Comparison of ENCODE assay signal across 19 cellular contexts in genomic region chr19:45294291-45295029, GRCh38. TPM values are rescaled to one million over a fixed set of nuclear protein-coding genes. Genes with fewer than 3 reads are reported as not detected.
DNase-seq lines count a peak whose midpoint lies in the region; ATAC-seq and TF ChIP-seq lines count a peak whose summit lies in the region.
"Had no signal": no experiment of that assay in that cellular context is flagged by ENCODE, and none has a peak within 500 bp of the region (broad histone marks: within the 10 kb centered on the region; RNA-seq: fewer than 3 reads in every experiment).

No MANE protein-coding gene starts in this region.

- intact Hi-C loops in Caco-2 (cut with micrococcal nuclease; ENCODE audit: unreplicated experiment): no loop called here

- ATAC-seq in left lobe of liver: peak; percentile 76
- ATAC-seq in HG03159 (IDR thresholded peaks at IDR 0.05; ENCODE audit: unreplicated experiment): no peak

- no peaks in the 10 kb centered on the region for H3K27me3 Mint-ChIP-seq in Caco-2 (ENCODE audit: insufficient read depth, unreplicated experiment)

- CTCF ChIA-PET in Caco-2 (lab: Charles Lee): no interaction called here

- H3K36me3 Mint-ChIP-seq in Caco-2 (ENCODE audit: insufficient read depth, unreplicated experiment): no peaks in the 10 kb centered on the region

- peaks cover 2% of the 10 kb centered on the region for H3K36me3 ChIP-seq in Caco-2 (ENCODE audit: control insufficient read depth, insufficient read depth, low read length)
- H3K36me3 ChIP-seq: colonic mucosa had no signal

- no peaks in the 10 kb centered on the region for H3K27me3 ChIP-seq in Caco-2 (replicated peaks; ENCODE audit: control insufficient read depth, insufficient read depth, low read length)
- H3K27me3 ChIP-seq: colonic mucosa, neutrophil had no signal

- H3K4me3 Mint-ChIP-seq in Caco-2 (ENCODE audit: unreplicated experiment): no peak overlapping the region
- H3K4me3 Mint-ChIP-seq: H9 had no signal

- TF ChIP-seq CTCF in fibroblast of mammary gland (conservative IDR thresholded peaks at IDR 0.05; ENCODE audit: control insufficient read depth, insufficient read depth, low read depth, low read length) (no peak), Caco-2 (IDR thresholded peaks at IDR 0.05; ENCODE audit: insufficient read depth in 1 of 2, low read depth in 1 of 2, low read length in 1 of 2, severe bottlenecking in 1 of 2, unreplicated experiment in 1 of 2) (no peak)

- BruUV-seq in Caco-2 (replicated peaks; lab: Mats Ljungman, UMichigan): no TSS peak

- H3K27ac Mint-ChIP-seq in Caco-2 (ENCODE audit: unreplicated experiment): no peak overlapping the region
- H3K27ac Mint-ChIP-seq: H9 had no signal

- POLR2A ChIA-PET in Caco-2 (lab: Charles Lee): no interaction called here

- no peaks in the 10 kb centered on the region for H3K9me3 ChIP-seq in Caco-2
- H3K9me3 ChIP-seq: colonic mucosa, neutrophil had no signal

- DNase-seq in NCI-H2029 (lab: John Stamatoyannopoulos, UW) (peak; percentile 5), fibroblast of mammary gland (ENCODE audit: low read depth) (peak; percentile 12), left lobe of liver (ENCODE audit: low spot score) (peak; percentile 95), putamen (ENCODE audit: low spot score) (peak; percentile 84), Caco-2 (no peak)
- DNase-seq in central memory CD4-positive, alpha-beta T cell: no peak
- no peak for DNase-seq in activated naive CD4-positive, alpha-beta T cell treated with Interleukin-2 at 50 U/mL for 16 hours
- DNase-seq: activated CD4-positive, CD25-positive, alpha-beta regulatory T cell treated with anti-CD3 and anti-CD28 coated beads, Interleukin-2, amount 50 U/mL, for 72 hours; AML-193; colonic mucosa; DMS79; erythroblast; H9; KG1; NCI-H524 treated with DMSO at 0.1 percent for 48 hours; T-helper 1 cell had no signal

- no peaks in the 10 kb centered on the region for H3K9me3 Mint-ChIP-seq in Caco-2 (ENCODE audit: unreplicated experiment)
- H3K9me3 Mint-ChIP-seq: H9 had no signal

- H3K4me3 ChIP-seq in fibroblast of mammary gland (ENCODE audit: control insufficient read depth, low read depth, low read length) (no peak overlapping the region), Caco-2 (ENCODE audit: low read depth, low read length) (no peak overlapping the region)
- H3K4me3 ChIP-seq: colonic mucosa, thoracic aorta had no signal

- peaks cover 5% of the 10 kb centered on the region; the same call in 1 of the 2 replicates for H3K4me1 ChIP-seq in Caco-2
- H3K4me1 ChIP-seq: colonic mucosa had no signal

- H3K4me1 Mint-ChIP-seq in Caco-2 (ENCODE audit: low read depth, unreplicated experiment): peaks cover 6% of the 10 kb centered on the region
- H3K4me1 Mint-ChIP-seq: H9 had no signal

RNA-seq across cellular contexts. Expression of gene CKM, which starts 28.2 kb away (rescaled TPM):
- total RNA-seq in left lobe of liver (not detected), Caco-2 (2022) (not detected in 2 replicates)
- total RNA-seq: H9 had no signal

RNA-seq across cellular contexts. Expression of gene MARK4, which starts 43.4 kb away (rescaled TPM):
- total RNA-seq in left lobe of liver (17.5 TPM), Caco-2 (2022) (30.3 and 33.4 TPM in 2 replicates)

RNA-seq across cellular contexts. Expression of gene KLC3, which starts 46.1 kb away (rescaled TPM):
- total RNA-seq in left lobe of liver (not detected), Caco-2 (2022) (7.1 and 10.2 TPM in 2 replicates)
- total RNA-seq: colonic mucosa, thoracic aorta had no signal

RNA-seq across cellular contexts. Expression of gene EXOC3L2, which starts 49.3 kb away (rescaled TPM):
- total RNA-seq in left lobe of liver (4.3 TPM), Caco-2 (2022) (not detected in 2 replicates)

Comparison
In these comparisons a context has a peak if more than half of its experiments do, and no peak if none do; other contexts are left out.
1. DNase-seq: peak in NCI-H2029 (single experiment), fibroblast of mammary gland (single experiment), left lobe of liver (single experiment) and putamen (single experiment); none in Caco-2 (0 of 2), central memory CD4-positive, alpha-beta T cell (single experiment) and activated naive CD4-positive, alpha-beta T cell treated with Interleukin-2 at 50 U/mL for 16 hours (single experiment).